Comparison of ENCODE assay signal across 8 cellular contexts in genomic region chr16:3023669-3024478, GRCh38. TPM values are rescaled to one million over a fixed set of nuclear protein-coding genes. Genes with fewer than 3 reads are reported as not detected.
DNase-seq lines count a peak whose midpoint lies in the region; ATAC-seq and TF ChIP-seq lines count a peak whose summit lies in the region.

Gene HCFC1R1 (minus strand): TSS chr16:3023942. CDS start chr16:3023941, 1 bp downstream.
Gene THOC6 (plus strand): TSS chr16:3024035. CDS start chr16:3024327, 292 bp downstream.

- peaks cover 36% of the 10 kb centered on the region for H3K4me1 Mint-ChIP-seq in type B pancreatic cell (ENCODE audit: unreplicated experiment)

- TF ChIP-seq CTCF in GM13977 (IDR thresholded peaks at IDR 0.05; ENCODE audit: extremely low read depth, insufficient read depth, missing control alignments) = no peak
- no peak for TF ChIP-seq CTCF in type B pancreatic cell (conservative IDR thresholded peaks at IDR 0.05)

- 1% methylated on average over 65 to 69 of the region's 69 CpGs for WGBS in adipose tissue, 3 donors

- peaks cover 5% of the 10 kb centered on the region for H3K36me3 Mint-ChIP-seq in type B pancreatic cell

- no peaks in the 10 kb centered on the region for H3K9me3 Mint-ChIP-seq in type B pancreatic cell

- intact Hi-C loops in cardiac septum (cut with DNase I) (no loop called here), posterior cingulate gyrus (cut with DNase I) (no loop called here)

- ATAC-seq in HG02870 (IDR thresholded peaks at IDR 0.05; ENCODE audit: unreplicated experiment) = peak; percentile 75

- peaks cover 8% of the 10 kb centered on the region for H3K27me3 Mint-ChIP-seq in type B pancreatic cell

- in situ Hi-C loops in GM13977 (cut with MboI; ENCODE audit: low pct_unique_long_range_greater_than_20kb, low sequenced_read_pairs, unreplicated experiment) = no loop called here

- H3K4me3 Mint-ChIP-seq in type B pancreatic cell = peak within 1 kb of the TSS; percentile 94

- H3K27ac Mint-ChIP-seq in type B pancreatic cell = peak within 1 kb of the TSS; percentile 98

- DNase-seq in GM13977 (ENCODE audit: low spot score) = peak; percentile 95
- DNase-seq in NCI-H146 treated with DMSO at 0.1 percent for 48 hours (lab: John Stamatoyannopoulos, UW; ENCODE audit: unreplicated experiment) = peak; percentile 93
- DNase-seq in T-helper 1 cell = peak; percentile 88 to 98 (median 93)
- peak; percentile 99 for DNase-seq in cardiac septum (ENCODE audit: low spot score)
- peak; percentile 95 to 100 (median 98) for DNase-seq in posterior cingulate gyrus
- DNase-seq in type B pancreatic cell (ENCODE audit: extremely low spot score, unreplicated experiment) = peak; percentile 95

- peak within 1 kb of the TSS; percentile 62 for H3K27ac ChIP-seq in adipose tissue (ENCODE audit: low read depth, low read length)

RNA-seq across cellular contexts. Expression of gene HCFC1R1, which starts in this region (rescaled TPM):
- polyA plus RNA-seq in adipose tissue = 100 to 1,000 TPM in 1 of 3 donors, 10 to 100 TPM in 2; 28.0 to 107 (median 55.0) TPM
- total RNA-seq in cardiac septum = 41.3 TPM
- 34.8 and 49.4 TPM in 2 replicates for total RNA-seq in type B pancreatic cell (ENCODE audit: low replicate concordance)

RNA-seq across cellular contexts. Expression of gene THOC6, which starts in this region (rescaled TPM):
- 10 to 100 TPM; 11.3 to 25.2 (median 24.8) TPM for polyA plus RNA-seq in adipose tissue
- total RNA-seq in cardiac septum (13.9 TPM), type B pancreatic cell (ENCODE audit: low replicate concordance) (40.1 and 50.7 TPM in 2 replicates)

Comparison
In these comparisons a context has a peak if more than half of its experiments do, and no peak if none do; other contexts are left out.
1. Peak in every context shown above with its lines: DNase-seq, ATAC-seq and H3K27ac ChIP-seq.